Comparison of ENCODE assay signal across 29 cellular contexts in genomic region chr19:50979758-50980157, GRCh38. TPM values are rescaled to one million over a fixed set of nuclear protein-coding genes. Genes with fewer than 3 reads are reported as not detected.
"Had no signal": no experiment of that assay in that cellular context is flagged by ENCODE, and none has a peak within 500 bp of the region (broad histone marks: within the 10 kb centered on the region; RNA-seq: fewer than 3 reads in every experiment).

No MANE protein-coding gene starts in this region.

- H3K36me3 Mint-ChIP-seq: naive thymus-derived CD8-positive, alpha-beta T cell; neural progenitor cell had no signal

- H3K36me3 ChIP-seq: esophagus muscularis mucosa, gastrocnemius medialis, heart right ventricle, neural progenitor cell, pancreas, prostate gland, right lobe of liver, stomach, thoracic aorta, transverse colon had no signal

- H3K9me3 Mint-ChIP-seq: naive thymus-derived CD8-positive, alpha-beta T cell had no signal

- H3K4me1 ChIP-seq: esophagus muscularis mucosa, gastrocnemius medialis, heart right ventricle, pancreas, prostate gland, right lobe of liver, stomach, transverse colon had no signal

- H3K27ac Mint-ChIP-seq: naive thymus-derived CD8-positive, alpha-beta T cell; neural progenitor cell had no signal

- H3K4me3 Mint-ChIP-seq: naive thymus-derived CD8-positive, alpha-beta T cell had no signal

- H3K9me3 ChIP-seq: esophagus muscularis mucosa, gastrocnemius medialis, heart right ventricle, mucosa of descending colon, pancreas, prostate gland, right lobe of liver, stomach, thoracic aorta, transverse colon had no signal

- H3K4me2 ChIP-seq: neural progenitor cell had no signal

- H3K9ac ChIP-seq: neural progenitor cell had no signal

- DNase-seq: cortex of kidney; dorsolateral prefrontal cortex; effector CD8-positive, alpha-beta T cell; gastrocnemius medialis; heart right ventricle; hypothalamus; kidney glomerular epithelial cell; mucosa of descending colon; naive thymus-derived CD8-positive, alpha-beta T cell; occipital lobe; pancreas; right lobe of liver; stimulated activated naive CD4-positive, alpha-beta T cell; stomach; substantia nigra; transverse colon had no signal

- H3K4me3 ChIP-seq: dorsolateral prefrontal cortex, esophagus muscularis mucosa, gastrocnemius medialis, heart right ventricle, mucosa of descending colon, neural progenitor cell, pancreas, prostate gland, right lobe of liver, stomach, thoracic aorta, transverse colon had no signal

- H3K27ac ChIP-seq: dorsolateral prefrontal cortex, esophagus muscularis mucosa, gastrocnemius medialis, heart right ventricle, neural progenitor cell, pancreas, prostate gland, right lobe of liver, stomach, thoracic aorta, transverse colon had no signal

- H2AFZ ChIP-seq: neural progenitor cell had no signal

- H3K27me3 ChIP-seq: right lobe of liver had no signal

- ATAC-seq: gastrocnemius medialis; heart right ventricle; mucosa of descending colon; naive thymus-derived CD8-positive, alpha-beta T cell; pancreas; right lobe of liver had no signal

- FAIRE-seq: endometrium, islet of Langerhans, pancreas had no signal

RNA-seq across cellular contexts. Expression of gene KLK7, which starts 4.0 kb away (rescaled TPM):
- total RNA-seq: fibroblast of villous mesenchyme; gastrocnemius medialis; heart right ventricle; liver; lung microvascular endothelial cell; mesenteric fat pad; mucosa of descending colon; naive thymus-derived CD8-positive, alpha-beta T cell; occipital lobe; pancreas; right lobe of liver; skeletal muscle tissue; stomach; thoracic aorta; transverse colon had no signal
- polyA plus RNA-seq: liver; naive thymus-derived CD8-positive, alpha-beta T cell had no signal

RNA-seq across cellular contexts. Expression of gene KLK6, which starts 10.4 kb away (rescaled TPM):
- total RNA-seq: esophagus muscularis mucosa; fibroblast of villous mesenchyme; gastrocnemius medialis; heart right ventricle; liver; lung microvascular endothelial cell; mesenteric fat pad; mucosa of descending colon; naive thymus-derived CD8-positive, alpha-beta T cell; occipital lobe; pancreas; right lobe of liver; skeletal muscle tissue; stomach; thoracic aorta; transverse colon; urinary bladder had no signal
- polyA plus RNA-seq: heart right ventricle; liver; naive thymus-derived CD8-positive, alpha-beta T cell; pancreas; urinary bladder had no signal

RNA-seq across cellular contexts. Expression of gene KLK8, which starts 21.6 kb away (rescaled TPM):
- total RNA-seq: esophagus muscularis mucosa; fibroblast of villous mesenchyme; gastrocnemius medialis; heart right ventricle; liver; lung microvascular endothelial cell; mesenteric fat pad; mucosa of descending colon; naive thymus-derived CD8-positive, alpha-beta T cell; occipital lobe; pancreas; prostate gland; renal cortical epithelial cell; right lobe of liver; skeletal muscle tissue; stomach; thoracic aorta; transverse colon; urinary bladder had no signal
- polyA plus RNA-seq: heart right ventricle; liver; naive thymus-derived CD8-positive, alpha-beta T cell; pancreas; urinary bladder had no signal

RNA-seq across cellular contexts. Expression of gene KLK5, which starts 26.9 kb away (rescaled TPM):
- total RNA-seq: esophagus muscularis mucosa; fibroblast of villous mesenchyme; gastrocnemius medialis; heart right ventricle; liver; lung microvascular endothelial cell; mesenteric fat pad; mucosa of descending colon; naive thymus-derived CD8-positive, alpha-beta T cell; occipital lobe; pancreas; right lobe of liver; skeletal muscle tissue; stomach; thoracic aorta; transverse colon; urinary bladder had no signal
- polyA plus RNA-seq: heart right ventricle; liver; naive thymus-derived CD8-positive, alpha-beta T cell; urinary bladder had no signal

RNA-seq across cellular contexts. Expression of gene KLK10, which starts 39.8 kb away (rescaled TPM):
- total RNA-seq: esophagus muscularis mucosa; fibroblast of villous mesenchyme; liver; lung microvascular endothelial cell; mesenteric fat pad; naive thymus-derived CD8-positive, alpha-beta T cell; occipital lobe; thoracic aorta; urinary bladder had no signal
- polyA plus RNA-seq: naive thymus-derived CD8-positive, alpha-beta T cell had no signal
